In the genomic region with DNA sequence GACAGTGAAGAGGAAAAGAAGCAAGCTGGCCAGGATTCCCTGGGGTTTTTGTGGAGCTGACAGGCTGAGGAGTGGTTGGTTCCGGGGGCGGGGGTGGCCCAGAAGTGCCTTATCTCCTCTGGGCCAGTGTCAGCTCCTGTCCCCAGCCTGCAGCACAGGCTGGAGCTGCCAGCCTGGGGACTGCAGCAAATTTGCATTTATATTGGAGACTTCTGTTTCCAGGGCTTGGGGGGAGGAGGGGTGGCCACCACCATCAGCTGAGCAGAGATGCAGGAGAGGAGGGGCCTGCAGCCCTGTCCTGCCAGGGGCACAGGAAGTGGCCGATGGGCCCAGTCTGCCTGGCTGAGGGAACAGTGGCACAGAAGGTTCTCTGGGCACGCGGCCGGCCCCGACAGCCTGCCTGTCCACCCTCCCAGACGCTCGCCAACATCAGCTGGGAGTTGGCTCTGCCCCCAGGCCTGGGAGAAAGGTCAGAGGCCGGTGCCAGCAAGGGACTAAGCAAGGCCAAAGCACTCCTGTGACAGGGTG, we compare ENCODE assay signal across 16 cellular contexts. TPM values are rescaled to one million over a fixed set of nuclear protein-coding genes. Genes with fewer than 3 reads are reported as not detected.
A peak's percentile ranks its signal among the peaks of the same experiment; 100 is the strongest.
DNase-seq lines count a peak whose midpoint lies in the region; TF ChIP-seq lines count a peak whose summit lies in the region.
"Had no signal": no experiment of that assay in that cellular context is flagged by ENCODE, and none has a peak within 500 bp of the region (broad histone marks: within the 10 kb centered on the region; RNA-seq: fewer than 3 reads in every experiment).

No MANE protein-coding gene starts in this region.

- H3K36me3 Mint-ChIP-seq in CD8-positive, alpha-beta memory T cell: no peaks in the 10 kb centered on the region

- intact Hi-C loops in prostate gland (cut with DNase I): no loop called here

- no peaks in the 10 kb centered on the region for H3K4me1 Mint-ChIP-seq in CD8-positive, alpha-beta memory T cell
- H3K4me1 Mint-ChIP-seq: activated CD4-positive, alpha-beta T cell treated with anti-CD3 and anti-CD28 coated beads, Interleukin-2, amount 10 ng/mL, durations not matched to agents 7 days and 5 days; T-helper 17 cell had no signal

- no peak overlapping the region for H3K4me3 ChIP-seq in HEK293 (ENCODE audit: low read depth, low read length)
- no peak overlapping the region for H3K4me3 ChIP-seq in CD8-positive, alpha-beta memory T cell (ENCODE audit: low read length)
- H3K4me3 ChIP-seq in prostate gland: no peak overlapping the region
- H3K4me3 ChIP-seq: lung, ovary had no signal

- no peak overlapping the region for H3K27ac ChIP-seq in HEK293 (ENCODE audit: extremely low read depth, low read depth, low read length)
- H3K27ac ChIP-seq in cingulate gyrus (ENCODE audit: low read depth, low read length): peak overlapping the region; percentile 10
- H3K27ac ChIP-seq in CD8-positive, alpha-beta memory T cell (ENCODE audit: low read depth, low read length): no peak overlapping the region
- H3K27ac ChIP-seq in prostate gland: no peak overlapping the region
- H3K27ac ChIP-seq: ovary had no signal

- no peaks in the 10 kb centered on the region for H3K9me3 Mint-ChIP-seq in CD8-positive, alpha-beta memory T cell
- H3K9me3 Mint-ChIP-seq: activated CD4-positive, alpha-beta T cell treated with anti-CD3 and anti-CD28 coated beads, Interleukin-2, amount 10 ng/mL, durations not matched to agents 7 days and 5 days had no signal

- H3K27me3 ChIP-seq in CD8-positive, alpha-beta memory T cell (ENCODE audit: insufficient read depth, low read length, poor library complexity, severe bottlenecking): no peaks in the 10 kb centered on the region
- H3K27me3 ChIP-seq in prostate gland (replicated peaks; ENCODE audit: insufficient read depth): no peaks in the 10 kb centered on the region
- H3K27me3 ChIP-seq: ovary had no signal

- no peak for TF ChIP-seq POLR2A in prostate gland (IDR thresholded peaks at IDR 0.05)

- H3K27me3 Mint-ChIP-seq in CD8-positive, alpha-beta memory T cell: peaks cover 7 to 20% of the 10 kb centered on the region in 2 donors
- H3K27me3 Mint-ChIP-seq: activated CD4-positive, alpha-beta T cell treated with anti-CD3 and anti-CD28 coated beads, Interleukin-2, amount 10 ng/mL, durations not matched to agents 7 days and 5 days had no signal

- peak; percentile 64 for DNase-seq in iPS-NIHi11 (ENCODE audit: low spot score)
- DNase-seq in retina: peak; percentile 43
- DNase-seq in CD8-positive, alpha-beta memory T cell: no peak
- no peak for DNase-seq in activated naive CD4-positive, alpha-beta T cell (lab: John Stamatoyannopoulos, UW)
- DNase-seq in activated CD8-positive, alpha-beta memory T cell treated with anti-CD3 and anti-CD28 coated beads, Interleukin-2, amount 50 U/mL, for 4 hours: no peak
- DNase-seq in prostate gland (ENCODE audit: low spot score): no peak
- DNase-seq: activated CD4-positive, alpha-beta T cell treated with anti-CD3 and anti-CD28 coated beads, Interleukin-2, amount 10 ng/mL, durations not matched to agents 7 days and 5 days; DMS79; NCI-H1092 treated with DMSO at 0.1 percent for 48 hours; NCI-H510A; ovary; stimulated activated CD4-positive, alpha-beta T cell treated with anti-CD3 and anti-CD28 coated beads, Interleukin-2, amount 100 ng/mL, for 24 hours; T-helper 17 cell had no signal

- H3K4me3 Mint-ChIP-seq in CD8-positive, alpha-beta memory T cell: no peak overlapping the region
- H3K4me3 Mint-ChIP-seq: activated CD4-positive, alpha-beta T cell treated with anti-CD3 and anti-CD28 coated beads, Interleukin-2, amount 10 ng/mL, durations not matched to agents 7 days and 5 days; T-helper 17 cell had no signal

- WGBS in prostate gland: 53% methylated on average over 10 of the region's 10 CpGs

- CTCF ChIA-PET in HEK293 (lab: Yijun Ruan, JAX): interaction anchor here (0.5 to 1.0 kb wide), 3 partner anchors 37 to 40 kb away, joined by 3 read pairs; no protein-coding TSS in a partner anchor
- CTCF ChIA-PET in CD8-positive, alpha-beta memory T cell (lab: Charles Lee): no interaction called here

- TF ChIP-seq CTCF in HEK293 (tag by site-specific recombination; IDR thresholded peaks at IDR 0.05): no peak
- no peak for TF ChIP-seq CTCF in prostate gland (IDR thresholded peaks at IDR 0.05)

- no peaks in the 10 kb centered on the region for H3K4me1 ChIP-seq in HEK293 (ENCODE audit: control insufficient read depth, insufficient read depth, low read length)
- no peaks in the 10 kb centered on the region for H3K4me1 ChIP-seq in CD8-positive, alpha-beta memory T cell (ENCODE audit: insufficient read depth, low read length)
- peaks cover 12% of the 10 kb centered on the region for H3K4me1 ChIP-seq in prostate gland (replicated peaks)

- POLR2A ChIA-PET in HEK293 (lab: Yijun Ruan, JAX): interaction anchor here (0.7 kb wide), 1 partner anchor 33 kb away, joined by 3 read pairs; no protein-coding TSS in a partner anchor
- POLR2A ChIA-PET in CD8-positive, alpha-beta memory T cell (lab: Charles Lee): interaction anchor here (0.6 kb wide), 1 partner anchor 547 kb away, joined by 3 read pairs; no protein-coding TSS in a partner anchor

- H3K27ac Mint-ChIP-seq in CD8-positive, alpha-beta memory T cell: no peak overlapping the region
- H3K27ac Mint-ChIP-seq: activated CD4-positive, alpha-beta T cell treated with anti-CD3 and anti-CD28 coated beads, Interleukin-2, amount 10 ng/mL, durations not matched to agents 7 days and 5 days; T-helper 17 cell had no signal

- H3K36me3 ChIP-seq in HEK293 (ENCODE audit: control insufficient read depth in 2 of 2, insufficient read depth in 1 of 2, low read length in 2 of 2): no peaks in the 10 kb centered on the region
- H3K36me3 ChIP-seq in CD8-positive, alpha-beta memory T cell (ENCODE audit: insufficient read depth, low read length): no peaks in the 10 kb centered on the region
- no peaks in the 10 kb centered on the region for H3K36me3 ChIP-seq in prostate gland
- H3K36me3 ChIP-seq: ovary had no signal

- H3K9me3 ChIP-seq in HEK293 (ENCODE audit: control insufficient read depth, insufficient read depth, low read depth, low read length): no peaks in the 10 kb centered on the region
- H3K9me3 ChIP-seq in CD8-positive, alpha-beta memory T cell (ENCODE audit: low read length): no peaks in the 10 kb centered on the region
- no peaks in the 10 kb centered on the region for H3K9me3 ChIP-seq in prostate gland
- H3K9me3 ChIP-seq: ovary had no signal

TF ChIP-seq in HEK293, 187 proteins besides CTCF, POLR2A, EP300 and RAD21:
- TF ChIP-seq ZNF660 (tag by site-specific recombination; IDR thresholded peaks at IDR 0.05) (no peak), ZFHX2 (tag by site-specific recombination; conservative IDR thresholded peaks at IDR 0.05) (peak; percentile 36; the same call in 1 of the 2 replicates)

RNA-seq across cellular contexts. Expression of gene SCRT2, which starts 24.3 kb away (rescaled TPM):
- total RNA-seq in CD8-positive, alpha-beta memory T cell: not detected
- not detected for polyA plus RNA-seq in CD8-positive, alpha-beta memory T cell
- total RNA-seq in prostate gland: under 1 TPM in 1 of 2 donors, not detected in 1; 0.17 TPM
- total RNA-seq: activated CD4-positive, alpha-beta T cell treated with anti-CD3 and anti-CD28 coated beads, Interleukin-2, amount 10 ng/mL, durations not matched to agents 7 days and 5 days; lung; ovary; T-helper 17 cell had no signal
- polyA plus RNA-seq: lung, ovary had no signal

RNA-seq across cellular contexts. Expression of gene SRXN1, which starts 46.9 kb away (rescaled TPM):
- 10 to 100 TPM; 25.9 to 26.3 TPM for total RNA-seq in CD8-positive, alpha-beta memory T cell
- polyA plus RNA-seq in CD8-positive, alpha-beta memory T cell: 20.3 TPM
- total RNA-seq in prostate gland: 10 to 100 TPM; 33.6 to 41.4 TPM

Comparison
In these comparisons a context has a peak if more than half of its experiments do, and no peak if none do; other contexts are left out.
1. DNase-seq: peak in iPS-NIHi11 (single experiment) and retina (single experiment); none in CD8-positive, alpha-beta memory T cell (0 of 5), activated naive CD4-positive, alpha-beta T cell (0 of 4), activated CD8-positive, alpha-beta memory T cell treated with anti-CD3 and anti-CD28 coated beads, Interleukin-2, amount 50 U/mL, for 4 hours (single experiment) and prostate gland (single experiment).